Comparison of ENCODE assay signal across 8 cellular contexts in the genomic region with DNA sequence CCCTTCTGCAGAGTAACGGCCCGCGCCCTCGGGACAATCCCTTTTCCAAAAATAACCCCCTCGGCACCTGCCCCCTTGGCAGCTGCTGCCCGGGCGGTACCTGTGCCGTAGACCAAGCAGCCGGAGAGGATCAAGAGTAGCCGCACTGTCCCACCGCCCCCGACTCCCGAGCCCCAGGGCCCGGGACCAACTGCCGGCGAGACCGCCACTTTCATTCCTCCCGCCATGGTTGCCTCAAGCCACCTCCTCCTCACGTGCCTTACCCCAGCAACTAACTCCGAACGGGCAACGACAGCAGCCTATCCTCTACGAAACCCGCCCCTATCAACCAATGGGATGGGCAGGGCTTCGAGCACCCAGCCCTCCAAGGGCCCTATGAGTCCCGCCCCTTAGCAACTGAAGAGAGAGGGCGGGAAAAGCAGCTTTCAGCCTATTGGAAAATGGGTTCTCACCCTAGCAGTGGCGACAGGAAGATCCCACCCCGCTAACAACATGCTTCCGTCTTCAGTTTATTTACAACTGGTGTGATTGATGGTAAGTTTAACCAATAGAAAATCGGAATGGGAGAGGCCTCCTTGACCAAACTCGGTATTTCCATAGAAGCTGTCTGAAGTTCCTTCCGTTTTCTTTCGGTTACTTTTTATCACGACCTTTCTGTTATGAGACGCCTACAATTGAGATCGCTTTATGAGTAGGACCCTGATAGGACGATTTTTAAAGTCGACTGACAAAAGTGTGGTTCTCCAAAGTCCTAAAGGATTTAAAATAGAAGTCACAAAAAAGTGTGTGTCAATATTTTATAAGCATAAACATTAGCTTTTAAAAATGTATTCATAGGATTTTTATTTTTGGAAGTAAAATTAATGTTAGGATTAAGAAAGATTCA.
DNase-seq lines count a peak whose midpoint lies in the region; ATAC-seq, FAIRE-seq and TF ChIP-seq lines count a peak whose summit lies in the region.

A gene with protein sequence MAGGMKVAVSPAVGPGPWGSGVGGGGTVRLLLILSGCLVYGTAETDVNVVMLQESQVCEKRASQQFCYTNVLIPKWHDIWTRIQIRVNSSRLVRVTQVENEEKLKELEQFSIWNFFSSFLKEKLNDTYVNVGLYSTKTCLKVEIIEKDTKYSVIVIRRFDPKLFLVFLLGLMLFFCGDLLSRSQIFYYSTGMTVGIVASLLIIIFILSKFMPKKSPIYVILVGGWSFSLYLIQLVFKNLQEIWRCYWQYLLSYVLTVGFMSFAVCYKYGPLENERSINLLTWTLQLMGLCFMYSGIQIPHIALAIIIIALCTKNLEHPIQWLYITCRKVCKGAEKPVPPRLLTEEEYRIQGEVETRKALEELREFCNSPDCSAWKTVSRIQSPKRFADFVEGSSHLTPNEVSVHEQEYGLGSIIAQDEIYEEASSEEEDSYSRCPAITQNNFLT (minus strand): TSS at position 273 of the 886 bp plus-strand sequence. CDS start 46 bp downstream, at position 227.

- ATAC-seq in GM19035 (IDR thresholded peaks at IDR 0.05; ENCODE audit: unreplicated experiment) (peak; percentile 97), HG03354 (IDR thresholded peaks at IDR 0.05; ENCODE audit: poor library complexity, severe bottlenecking, unreplicated experiment) (peak; percentile 98)
- peak; percentile 96 to 97 for ATAC-seq in activated CD4-positive, CD25-positive, alpha-beta regulatory T cell treated with anti-CD3 and anti-CD28 coated beads, Interleukin-2, amount 50 U/mL, for 24 hours

- peak; percentile 98 for FAIRE-seq in islet of Langerhans (lab: Jason Lieb, UNC)

- DNase-seq in AG09319 (ENCODE audit: extremely low read depth, low read depth), result peak; percentile 100
- peak; percentile 99 for DNase-seq in NCI-H446 treated with DMSO at 0.1 percent for 48 hours (lab: John Stamatoyannopoulos, UW)
- peak; percentile 100 for DNase-seq in cerebellar cortex (ENCODE audit: low spot score)
- DNase-seq in stimulated activated CD4-positive, alpha-beta T cell treated with anti-CD3 and anti-CD28 coated beads, Interleukin-12 subunit alpha, Interleukin-12 subunit beta, amount 100 ng/mL, for 48 hours (ENCODE audit: low read depth in 2 of 3, low spot score in 1 of 3), result peak; percentile 92 to 95 (median 93)

- TF ChIP-seq CTCF in AG09319 (IDR thresholded peaks at IDR 0.05; ENCODE audit: low read depth, low read length), result no peak

Comparison
In these comparisons a context has a peak if more than half of its experiments do, and no peak if none do; other contexts are left out.
1. Peak in every context shown above with its lines: DNase-seq and ATAC-seq.